ENCODE assay signal across 8 cellular contexts in genomic region chr2:233353769-233354499, GRCh38. TPM values are rescaled to one million over a fixed set of nuclear protein-coding genes. Genes with fewer than 3 reads are reported as not detected.
DNase-seq lines count a peak whose midpoint lies in the region; ATAC-seq and TF ChIP-seq lines count a peak whose summit lies in the region.

A gene with protein sequence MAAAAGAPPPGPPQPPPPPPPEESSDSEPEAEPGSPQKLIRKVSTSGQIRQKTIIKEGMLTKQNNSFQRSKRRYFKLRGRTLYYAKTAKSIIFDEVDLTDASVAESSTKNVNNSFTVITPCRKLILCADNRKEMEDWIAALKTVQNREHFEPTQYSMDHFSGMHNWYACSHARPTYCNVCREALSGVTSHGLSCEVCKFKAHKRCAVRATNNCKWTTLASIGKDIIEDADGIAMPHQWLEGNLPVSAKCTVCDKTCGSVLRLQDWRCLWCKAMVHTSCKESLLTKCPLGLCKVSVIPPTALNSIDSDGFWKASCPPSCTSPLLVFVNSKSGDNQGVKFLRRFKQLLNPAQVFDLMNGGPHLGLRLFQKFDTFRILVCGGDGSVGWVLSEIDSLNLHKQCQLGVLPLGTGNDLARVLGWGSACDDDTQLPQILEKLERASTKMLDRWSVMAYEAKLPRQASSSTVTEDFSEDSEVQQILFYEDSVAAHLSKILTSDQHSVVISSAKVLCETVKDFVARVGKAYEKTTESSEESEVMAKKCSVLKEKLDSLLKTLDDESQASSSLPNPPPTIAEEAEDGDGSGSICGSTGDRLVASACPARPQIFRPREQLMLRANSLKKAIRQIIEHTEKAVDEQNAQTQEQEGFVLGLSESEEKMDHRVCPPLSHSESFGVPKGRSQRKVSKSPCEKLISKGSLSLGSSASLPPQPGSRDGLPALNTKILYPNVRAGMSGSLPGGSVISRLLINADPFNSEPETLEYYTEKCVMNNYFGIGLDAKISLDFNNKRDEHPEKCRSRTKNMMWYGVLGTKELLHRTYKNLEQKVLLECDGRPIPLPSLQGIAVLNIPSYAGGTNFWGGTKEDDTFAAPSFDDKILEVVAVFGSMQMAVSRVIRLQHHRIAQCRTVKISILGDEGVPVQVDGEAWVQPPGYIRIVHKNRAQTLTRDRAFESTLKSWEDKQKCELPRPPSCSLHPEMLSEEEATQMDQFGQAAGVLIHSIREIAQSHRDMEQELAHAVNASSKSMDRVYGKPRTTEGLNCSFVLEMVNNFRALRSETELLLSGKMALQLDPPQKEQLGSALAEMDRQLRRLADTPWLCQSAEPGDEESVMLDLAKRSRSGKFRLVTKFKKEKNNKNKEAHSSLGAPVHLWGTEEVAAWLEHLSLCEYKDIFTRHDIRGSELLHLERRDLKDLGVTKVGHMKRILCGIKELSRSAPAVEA (plus strand): TSS chr2:233354494. CDS start chr2:233354519, 25 bp downstream.

- peaks cover 28% of the 10 kb centered on the region for H3K36me3 Mint-ChIP-seq in activated T-helper 17 cell treated with anti-CD3 and anti-CD28 coated beads, Interleukin-2, amount 50 U/mL, for 72 hours (ENCODE audit: low read depth)
- H3K36me3 Mint-ChIP-seq in neural progenitor cell: peaks cover 16% of the 10 kb centered on the region

- TF ChIP-seq POLR2A in GM19099 (IDR thresholded peaks at IDR 0.05; ENCODE audit: extremely low read depth, insufficient read length, low read depth): peak; percentile 65

- H3K79me2 ChIP-seq in neural progenitor cell (ENCODE audit: low read depth): peaks cover 18% of the 10 kb centered on the region

- H3K4me3 ChIP-seq in fibroblast of the aortic adventitia (ENCODE audit: low read depth, low read length): peak within 1 kb of the TSS; percentile 76
- peak within 1 kb of the TSS; percentile 81 for H3K4me3 ChIP-seq in neural progenitor cell
- H3K4me3 ChIP-seq in subcutaneous abdominal adipose tissue (ENCODE audit: low read depth in 1 of 5, low read length in 5 of 5): peak within 1 kb of the TSS; percentile 74 to 84 (median 79)

- H3K27me3 ChIP-seq in neural progenitor cell: peaks cover 57% of the 10 kb centered on the region
- H3K27me3 ChIP-seq in subcutaneous abdominal adipose tissue (ENCODE audit: control insufficient read depth in 5 of 5, insufficient read depth in 4 of 5, low read length in 5 of 5): peaks cover 0 to 6% (median 0%) of the 10 kb centered on the region in 5 donors

- no peaks in the 10 kb centered on the region for H3K27me3 Mint-ChIP-seq in activated T-helper 17 cell treated with anti-CD3 and anti-CD28 coated beads, Interleukin-2, amount 50 U/mL, for 72 hours
- peaks cover 7% of the 10 kb centered on the region for H3K27me3 Mint-ChIP-seq in neural progenitor cell (ENCODE audit: insufficient read depth, low read depth)

- TF ChIP-seq CTCF in fibroblast of the aortic adventitia (IDR thresholded peaks at IDR 0.05; ENCODE audit: insufficient read depth, low read length) (peak; percentile 36), neural progenitor cell (IDR thresholded peaks at IDR 0.05) (peak; percentile 58)

- no peaks in the 10 kb centered on the region for H3K9me3 ChIP-seq in neural progenitor cell (ENCODE audit: low read depth)
- H3K9me3 ChIP-seq in subcutaneous abdominal adipose tissue (ENCODE audit: control insufficient read depth in 5 of 5, low read length in 5 of 5): no peaks in the 10 kb centered on the region

- H4K20me1 ChIP-seq in neural progenitor cell (ENCODE audit: low read depth): peaks cover 21% of the 10 kb centered on the region

- peaks cover 5% of the 10 kb centered on the region for H3F3A ChIP-seq in neural progenitor cell (ENCODE audit: low read depth)

- H3K9me3 Mint-ChIP-seq in activated T-helper 17 cell treated with anti-CD3 and anti-CD28 coated beads, Interleukin-2, amount 50 U/mL, for 72 hours: no peaks in the 10 kb centered on the region
- peaks cover 4% of the 10 kb centered on the region for H3K9me3 Mint-ChIP-seq in neural progenitor cell

- H3K4me3 Mint-ChIP-seq in activated T-helper 17 cell treated with anti-CD3 and anti-CD28 coated beads, Interleukin-2, amount 50 U/mL, for 72 hours: peak within 1 kb of the TSS; percentile 87
- H3K4me3 Mint-ChIP-seq in neural progenitor cell: peak within 1 kb of the TSS; percentile 93

- peak; percentile 47 for ATAC-seq in HG03442 (IDR thresholded peaks at IDR 0.05; ENCODE audit: unreplicated experiment)
- ATAC-seq in activated T-helper 17 cell treated with anti-CD3 and anti-CD28 coated beads, Interleukin-2, amount 50 U/mL, for 72 hours (replicated peaks): peak; percentile 77

- no peaks in the 10 kb centered on the region for H3K4me1 ChIP-seq in neural progenitor cell
- H3K4me1 ChIP-seq in subcutaneous abdominal adipose tissue (ENCODE audit: control insufficient read depth in 5 of 5, insufficient read depth in 5 of 5, low read length in 5 of 5): peaks cover 0 to 53% (median 44%) of the 10 kb centered on the region in 5 donors

- no peak within 1 kb of the TSS for H3K27ac ChIP-seq in neural progenitor cell
- no peak within 1 kb of the TSS for H3K27ac ChIP-seq in subcutaneous abdominal adipose tissue (ENCODE audit: low read depth, low read length)

- H2AFZ ChIP-seq in neural progenitor cell (replicated peaks): peak within 1 kb of the TSS; percentile 65

- peak within 1 kb of the TSS; percentile 84 for H3K4me2 ChIP-seq in neural progenitor cell

- H3K4me1 Mint-ChIP-seq in activated T-helper 17 cell treated with anti-CD3 and anti-CD28 coated beads, Interleukin-2, amount 50 U/mL, for 72 hours: peaks cover 44% of the 10 kb centered on the region
- H3K4me1 Mint-ChIP-seq in neural progenitor cell: peaks cover 50% of the 10 kb centered on the region

- no peaks in the 10 kb centered on the region for H3K36me3 ChIP-seq in neural progenitor cell
- no peaks in the 10 kb centered on the region for H3K36me3 ChIP-seq in subcutaneous abdominal adipose tissue (ENCODE audit: control insufficient read depth in 5 of 5, insufficient read depth in 5 of 5, low read length in 5 of 5)

- no peak within 1 kb of the TSS for H3K9ac ChIP-seq in neural progenitor cell
- H3K9ac ChIP-seq in subcutaneous abdominal adipose tissue (ENCODE audit: low read length in 5 of 5): peak within 1 kb of the TSS; percentile 16 to 81 (median 73)

- H3K27ac Mint-ChIP-seq in activated T-helper 17 cell treated with anti-CD3 and anti-CD28 coated beads, Interleukin-2, amount 50 U/mL, for 72 hours: peak within 1 kb of the TSS; percentile 87
- peak within 1 kb of the TSS; percentile 6 for H3K27ac Mint-ChIP-seq in neural progenitor cell

- peak in 9 of 14 donors; percentile 31 to 83 (median 53) for DNase-seq in C1 segment of cervical spinal cord (lab: John Stamatoyannopoulos, UW)
- peak; percentile 31 for DNase-seq in fibroblast of the aortic adventitia (ENCODE audit: low read depth)
- DNase-seq in neural progenitor cell (ENCODE audit: low spot score): peak; percentile 87

TF ChIP-seq in PFSK-1, 5 proteins besides CTCF, POLR2A, EP300 and RAD21:
- TF ChIP-seq TAF1 (IDR thresholded peaks at IDR 0.05; ENCODE audit: borderline replicate concordance, insufficient read depth, low read length) (no peak), FOXP2 (optimal IDR thresholded peaks at IDR 0.05; ENCODE audit: borderline replicate concordance, extremely low read depth, extremely low read length, insufficient read depth) (peak; percentile 13)

RNA-seq across cellular contexts. Expression of the gene that starts here (rescaled TPM):
- polyA plus RNA-seq in PFSK-1 (2012; ENCODE audit: insufficient read length, low read depth): 25.2 TPM
- 10 to 100 TPM; 34.6 to 59.6 TPM for total RNA-seq in activated T-helper 17 cell treated with anti-CD3 and anti-CD28 coated beads, Interleukin-2, amount 50 U/mL, for 72 hours
- total RNA-seq in fibroblast of the aortic adventitia (ENCODE audit: low replicate concordance) (4.1 and 7.4 TPM in 2 replicates), neural progenitor cell (ENCODE audit: low replicate concordance) (10.9 and 22.0 TPM in 2 replicates)

Comparison
In these comparisons a context has a peak if more than half of its experiments do, and no peak if none do; other contexts are left out.
1. DNase-seq: peak in every context shown above with its lines; median percentile 87 in neural progenitor cell; 53 in C1 segment of cervical spinal cord; 31 in fibroblast of the aortic adventitia.